ENCODE assay signal across 8 cellular contexts in the genomic region with DNA sequence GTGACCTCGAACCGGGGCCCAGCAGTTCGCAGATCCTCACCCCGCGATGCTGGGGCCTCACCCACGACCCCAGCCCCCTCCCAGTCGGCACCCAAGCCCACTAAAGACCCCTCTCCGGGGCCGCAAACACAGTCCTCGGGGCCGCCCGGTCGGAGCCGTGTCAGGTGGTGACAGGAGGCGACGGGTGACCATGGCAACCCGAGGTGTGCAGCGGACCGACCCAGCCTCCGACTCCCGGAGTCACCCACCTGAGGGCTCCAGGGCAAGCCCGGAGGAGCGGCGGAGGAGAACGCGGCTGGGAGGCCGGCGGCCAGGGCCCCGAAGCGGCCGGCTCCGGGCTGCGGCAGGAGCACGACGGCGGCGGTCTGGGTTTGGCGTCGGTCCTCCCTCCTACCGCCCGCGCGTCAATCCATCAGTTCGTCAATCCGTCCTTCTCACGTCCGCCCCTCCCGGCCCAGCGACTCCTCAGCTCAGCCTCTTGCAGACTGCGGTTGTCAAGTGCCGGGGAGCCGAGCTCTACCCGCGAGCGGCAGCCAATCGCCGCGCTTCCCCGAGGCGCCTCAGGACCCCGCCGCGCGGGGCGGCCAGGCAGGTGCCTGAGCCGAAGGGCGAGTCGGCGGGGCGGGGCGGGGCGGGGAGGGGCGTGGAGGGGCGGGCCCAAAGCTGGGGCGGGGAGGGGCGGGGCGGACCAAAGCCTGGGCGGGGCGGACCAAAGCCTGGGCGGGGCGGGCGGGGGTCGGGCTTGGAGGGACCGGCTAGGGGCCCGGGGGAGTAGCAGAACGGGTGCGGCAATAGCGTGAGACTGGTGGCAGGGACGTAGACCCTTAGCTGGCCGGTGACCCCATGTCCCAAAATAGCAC. TPM values are rescaled to one million over a fixed set of nuclear protein-coding genes. Genes with fewer than 3 reads are reported as not detected.
A peak's percentile ranks its signal among the peaks of the same experiment; 100 is the strongest.
DNase-seq lines count a peak whose midpoint lies in the region; ATAC-seq and TF ChIP-seq lines count a peak whose summit lies in the region.

Gene WDR47 (minus strand): TSS at position 489 of the 860 bp plus-strand sequence. CDS start 18,590 bp downstream, outside the sequence.

- peak; percentile 92 for DNase-seq in NCI-H2171 treated with DMSO at 0.1 percent for 48 hours (lab: John Stamatoyannopoulos, UW)
- peak; percentile 94 for DNase-seq in breast epithelium (ENCODE audit: low spot score in 2 of 2)

- peak within 1 kb of the TSS; percentile 89 for H3K4me3 ChIP-seq in ACC112 (ENCODE audit: low read depth, low read length)
- H3K4me3 ChIP-seq in breast epithelium, result peak within 1 kb of the TSS; percentile 94 to 99 (median 99)
- peak within 1 kb of the TSS; percentile 94 for H3K4me3 ChIP-seq in iPS-18c (ENCODE audit: insufficient read depth, low read depth, low read length)
- peak within 1 kb of the TSS; percentile 90 to 94 (median 91) for H3K4me3 ChIP-seq in skeletal muscle tissue (ENCODE audit: low read length in 3 of 3)

- H3K9me3 ChIP-seq in breast epithelium (no peaks in the 10 kb centered on the region), iPS-18c (ENCODE audit: control insufficient read depth, insufficient read depth, low read length) (no peaks in the 10 kb centered on the region), skeletal muscle tissue (ENCODE audit: control insufficient read depth in 3 of 3, low read length in 3 of 3) (no peaks in the 10 kb centered on the region)

- intact Hi-C loops in breast epithelium (cut with DNase I; ENCODE audit: low total_unique reads), result no loop called here

- TF ChIP-seq CTCF in VCaP (conservative IDR thresholded peaks at IDR 0.05) (no peak), breast epithelium (IDR thresholded peaks at IDR 0.05) (no peak)

- H3K36me3 ChIP-seq in ACC112 (ENCODE audit: insufficient read depth, low read length) (no peaks in the 10 kb centered on the region), breast epithelium (no peaks in the 10 kb centered on the region), skeletal muscle tissue (ENCODE audit: control insufficient read depth in 3 of 3, insufficient read depth in 3 of 3, low read length in 3 of 3) (no peaks in the 10 kb centered on the region)

- H3K27ac ChIP-seq in ACC112 (ENCODE audit: low read depth, low read length) (peak within 1 kb of the TSS; percentile 40), VCaP (peak within 1 kb of the TSS; percentile 73), breast epithelium (peak within 1 kb of the TSS; percentile 83 to 88), skeletal muscle tissue (ENCODE audit: low read depth, low read length) (peak within 1 kb of the TSS; percentile 81)

- H2AFZ ChIP-seq in ACC112 (ENCODE audit: low read length, unreplicated experiment), result peak within 1 kb of the TSS; percentile 99

- peak; percentile 58 for TF ChIP-seq POLR2A in breast epithelium (IDR thresholded peaks at IDR 0.05)

- H3K27me3 ChIP-seq in ACC112 (ENCODE audit: insufficient read depth, low read length), result no peaks in the 10 kb centered on the region
- H3K27me3 ChIP-seq in breast epithelium, result no peaks in the 10 kb centered on the region
- no peaks in the 10 kb centered on the region for H3K27me3 ChIP-seq in skeletal muscle tissue (ENCODE audit: control insufficient read depth in 3 of 3, insufficient read depth in 3 of 3, low read length in 3 of 3)

- peak; percentile 87 for ATAC-seq in GM18870 (IDR thresholded peaks at IDR 0.05; ENCODE audit: unreplicated experiment)
- peak; percentile 90 for ATAC-seq in HG03108 (IDR thresholded peaks at IDR 0.05; ENCODE audit: unreplicated experiment)

- H3K4me1 ChIP-seq in ACC112 (ENCODE audit: control insufficient read depth, insufficient read depth, low read length, unreplicated experiment) (peaks cover 7% of the 10 kb centered on the region), breast epithelium (no peaks in the 10 kb centered on the region), skeletal muscle tissue (ENCODE audit: control insufficient read depth in 3 of 3, insufficient read depth in 3 of 3, low read length in 3 of 3) (peaks cover 2 to 7% (median 5%) of the 10 kb centered on the region in 3 donors)

- peak within 1 kb of the TSS; percentile 85 to 89 (median 86) for H3K9ac ChIP-seq in skeletal muscle tissue (ENCODE audit: low read depth in 1 of 3, low read length in 3 of 3)

- peaks cover 31% of the 10 kb centered on the region for H3K79me2 ChIP-seq in ACC112 (ENCODE audit: control insufficient read depth, insufficient read depth, low read length, unreplicated experiment)

RNA-seq across cellular contexts. Expression of gene WDR47, which starts in this region (rescaled TPM):
- 10 to 100 TPM; 12.3 to 16.8 (median 13.8) TPM for total RNA-seq in breast epithelium
- total RNA-seq in skeletal muscle tissue, result 13.0 TPM

Comparison
In these comparisons a context has a peak if more than half of its experiments do, and no peak if none do; other contexts are left out.
1. Peak in every context shown above with its lines: DNase-seq, ATAC-seq, H3K4me3 ChIP-seq and H3K27ac ChIP-seq.